ENCODE assay signal across 8 cellular contexts in genomic region chr19:18417250-18418033, GRCh38. TPM values are rescaled to one million over a fixed set of nuclear protein-coding genes. Genes with fewer than 3 reads are reported as not detected.
A peak's percentile ranks its signal among the peaks of the same experiment; 100 is the strongest.
DNase-seq lines count a peak whose midpoint lies in the region; ATAC-seq, FAIRE-seq and TF ChIP-seq lines count a peak whose summit lies in the region.

No MANE protein-coding gene starts in this region.

- dilution Hi-C loops in keratinocyte (cut with MboI; ENCODE audit: extremely low pct_ligation_motif_present, low sequenced_read_pairs): no loop called here

- TF ChIP-seq CTCF in RWPE1 (conservative IDR thresholded peaks at IDR 0.05; ENCODE audit: low read depth) (no peak), keratinocyte (optimal IDR thresholded peaks at IDR 0.05 in 1 of 3, IDR thresholded peaks at IDR 0.05 in 1 of 3, conservative IDR thresholded peaks at IDR 0.05 in 1 of 3; ENCODE audit: extremely low read depth in 1 of 3, insufficient read depth in 2 of 3, low read length in 3 of 3) (no peak)

- H3K36me3 ChIP-seq in keratinocyte (ENCODE audit: control insufficient read depth in 2 of 2, extremely low read depth in 1 of 2, insufficient read depth in 2 of 2, low read length in 2 of 2): peaks cover 0 to 2% of the 10 kb centered on the region in 2 experiments

- CTCF ChIA-PET in RWPE1 (lab: Yijun Ruan, JAX): interaction anchor here (0.6 kb wide), 3 partner anchors 77 to 536 kb away, joined by 3 to 5 read pairs (median 4); partner anchors contain the start of gene RAB3A

- DNase-seq in DMS53 treated with DMSO at 0.1 percent for 48 hours (lab: John Stamatoyannopoulos, UW; ENCODE audit: unreplicated experiment): peak; percentile 52
- peak; percentile 30 for DNase-seq in HT-29 (ENCODE audit: low spot score)
- no peak for DNase-seq in RWPE1 (ENCODE audit: low spot score)
- DNase-seq in caudate nucleus (lab: John Stamatoyannopoulos, UW): peak in 9 of 61 donors; percentile 31 to 73 (median 54)
- no peak for DNase-seq in keratinocyte (ENCODE audit: low read depth, low spot score)
- peak; percentile 55 for DNase-seq in stimulated activated CD8-positive, alpha-beta memory T cell treated with anti-CD3 and anti-CD28 coated beads, Interleukin-4, amount 100 ng/mL, for 48 hours

- H3K9ac ChIP-seq in keratinocyte (ENCODE audit: control insufficient read depth, extremely low read depth, insufficient read depth, low read length): peak overlapping the region; percentile 70

- peak overlapping the region; percentile 7 for H2AFZ ChIP-seq in keratinocyte (ENCODE audit: control insufficient read depth, low read length)

- no peaks in the 10 kb centered on the region for H4K20me1 ChIP-seq in keratinocyte (ENCODE audit: control insufficient read depth, extremely low read depth, insufficient read depth, low read length)

- H3K27ac ChIP-seq in RWPE1: peak overlapping the region; percentile 86
- peak overlapping the region; percentile 95 for H3K27ac ChIP-seq in caudate nucleus (ENCODE audit: low read depth, low read length)
- peak overlapping the region; percentile 52 for H3K27ac ChIP-seq in keratinocyte (ENCODE audit: control insufficient read depth, insufficient read depth, low read length)

- peaks cover 7% of the 10 kb centered on the region for H3K79me2 ChIP-seq in keratinocyte (ENCODE audit: control insufficient read depth, insufficient read depth, low read length)

- ATAC-seq in GM18498 (IDR thresholded peaks at IDR 0.05; ENCODE audit: unreplicated experiment): no peak
- no peak for ATAC-seq in GM18867 (IDR thresholded peaks at IDR 0.05; ENCODE audit: unreplicated experiment)

- H3K4me2 ChIP-seq in keratinocyte (ENCODE audit: control insufficient read depth, extremely low read depth, insufficient read depth, low read depth, low read length): peak overlapping the region; percentile 90

- peak overlapping the region; percentile 24 to 64 (median 53) for H3K4me3 ChIP-seq in keratinocyte (ENCODE audit: control insufficient read depth in 2 of 3, extremely low read depth in 1 of 3, insufficient read depth in 2 of 3, low read depth in 1 of 3, low read length in 3 of 3)

- peaks cover 24% of the 10 kb centered on the region for H3K4me1 ChIP-seq in keratinocyte (ENCODE audit: control insufficient read depth, extremely low read depth, insufficient read depth, low read length)

- H3K9me1 ChIP-seq in keratinocyte (ENCODE audit: control insufficient read depth, extremely low read depth, insufficient read depth, low read length): no peaks in the 10 kb centered on the region

- H3K27me3 ChIP-seq in keratinocyte (ENCODE audit: control insufficient read depth, extremely low read depth, insufficient read depth, low read length): no peaks in the 10 kb centered on the region

- POLR2A ChIA-PET in RWPE1 (lab: Yijun Ruan, JAX; ENCODE audit: low non-redundant PET): interaction anchor here (0.5 kb wide), 1 partner anchor 88 kb away, joined by 5 read pairs; no protein-coding TSS in a partner anchor

- no peaks in the 10 kb centered on the region for H3K9me3 ChIP-seq in keratinocyte (ENCODE audit: control insufficient read depth, low read depth, low read length)

- FAIRE-seq in keratinocyte (lab: Jason Lieb, UNC): no peak

RNA-seq across cellular contexts. Expression of gene SSBP4, which starts 1.8 kb away (rescaled TPM):
- total RNA-seq in HT-29 (2014; rRNA removed; shearing (Covaris generic)): 78.0 and 87.1 TPM in 2 replicates
- polyA plus RNA-seq in keratinocyte: 7.5 to 11.3 TPM (median 10.8 TPM) in 3 replicates
- polyA plus RNA-seq in keratinocyte (2011; ENCODE audit: low read depth): 3.6 TPM
- polyA plus RNA-seq in keratinocyte (2011; cell fraction: cytosol; rRNA removed): 4.1 and 15.9 TPM in 2 replicates
- polyA plus RNA-seq in keratinocyte (2011; cell fraction: nucleus; rRNA removed): 12.5 and 15.5 TPM in 2 replicates
- 10.1 and 20.9 TPM in 2 replicates for polyA plus RNA-seq in keratinocyte (2012; ENCODE audit: low replicate concordance)
- 2.2 to 9.2 TPM (median 4.5 TPM) in 3 replicates for polyA minus RNA-seq in keratinocyte
- 34.0 TPM for polyA minus RNA-seq in keratinocyte (2011; cell fraction: cytosol; rRNA and poly(A)+ RNA removed)
- polyA minus RNA-seq in keratinocyte (2011; cell fraction: nucleus; rRNA and poly(A)+ RNA removed): 10.2 and 19.3 TPM in 2 replicates

RNA-seq across cellular contexts. Expression of gene LRRC25, which starts 20.0 kb away (rescaled TPM):
- not detected in 2 replicates for total RNA-seq in HT-29 (2014; rRNA removed; shearing (Covaris generic))
- not detected in 3 replicates for polyA plus RNA-seq in keratinocyte
- not detected for polyA plus RNA-seq in keratinocyte (2011; ENCODE audit: low read depth)
- polyA plus RNA-seq in keratinocyte (2011; cell fraction: cytosol; rRNA removed): not detected in 2 replicates
- polyA plus RNA-seq in keratinocyte (2011; cell fraction: nucleus; rRNA removed): not detected in 2 replicates
- polyA plus RNA-seq in keratinocyte (2012; ENCODE audit: low replicate concordance): not detected in 2 replicates
- polyA minus RNA-seq in keratinocyte: not detected in 3 replicates
- not detected for polyA minus RNA-seq in keratinocyte (2011; cell fraction: cytosol; rRNA and poly(A)+ RNA removed)
- not detected in 2 replicates for polyA minus RNA-seq in keratinocyte (2011; cell fraction: nucleus; rRNA and poly(A)+ RNA removed)

RNA-seq across cellular contexts. Expression of gene ISYNA1, which starts 20.5 kb away (rescaled TPM):
- total RNA-seq in HT-29 (2014; rRNA removed; shearing (Covaris generic)): 5.3 and 14.9 TPM in 2 replicates
- 3.5 to 8.3 TPM (median 7.0 TPM) in 3 replicates for polyA plus RNA-seq in keratinocyte
- polyA plus RNA-seq in keratinocyte (2011; ENCODE audit: low read depth): 0.60 TPM
- polyA plus RNA-seq in keratinocyte (2011; cell fraction: cytosol; rRNA removed): 3.1 and 7.3 TPM in 2 replicates
- polyA plus RNA-seq in keratinocyte (2011; cell fraction: nucleus; rRNA removed): 17.4 and 28.2 TPM in 2 replicates
- polyA plus RNA-seq in keratinocyte (2012; ENCODE audit: low replicate concordance): 7.7 and 10.7 TPM in 2 replicates
- 3.3 to 6.8 TPM (median 5.9 TPM) in 3 replicates for polyA minus RNA-seq in keratinocyte
- polyA minus RNA-seq in keratinocyte (2011; cell fraction: cytosol; rRNA and poly(A)+ RNA removed): 15.5 TPM
- 6.5 and 8.8 TPM in 2 replicates for polyA minus RNA-seq in keratinocyte (2011; cell fraction: nucleus; rRNA and poly(A)+ RNA removed)

RNA-seq across cellular contexts. Expression of gene GDF15, which starts 31.5 kb away (rescaled TPM):
- total RNA-seq in HT-29 (2014; rRNA removed; shearing (Covaris generic)): 529 and 584 TPM in 2 replicates
- polyA plus RNA-seq in keratinocyte: 0.27 to 0.49 TPM (median 0.31 TPM) in 3 replicates
- polyA plus RNA-seq in keratinocyte (2011; ENCODE audit: low read depth): 13.0 TPM
- 0.56 and 0.99 TPM in 2 replicates for polyA plus RNA-seq in keratinocyte (2011; cell fraction: cytosol; rRNA removed)
- 1.9 and 2.4 TPM in 2 replicates for polyA plus RNA-seq in keratinocyte (2011; cell fraction: nucleus; rRNA removed)
- polyA plus RNA-seq in keratinocyte (2012; ENCODE audit: low replicate concordance): 0.39 and 61.8 TPM in 2 replicates
- polyA minus RNA-seq in keratinocyte: 0.20 to 1.0 TPM in 2 of 3 replicates, not detected in the other
- not detected for polyA minus RNA-seq in keratinocyte (2011; cell fraction: cytosol; rRNA and poly(A)+ RNA removed)
- 1.6 and 2.0 TPM in 2 replicates for polyA minus RNA-seq in keratinocyte (2011; cell fraction: nucleus; rRNA and poly(A)+ RNA removed)

Comparison
In these comparisons a context has a peak if more than half of its experiments do, and no peak if none do; other contexts are left out.
1. DNase-seq: peak in DMS53 treated with DMSO at 0.1 percent for 48 hours (single experiment), HT-29 (single experiment) and stimulated activated CD8-positive, alpha-beta memory T cell treated with anti-CD3 and anti-CD28 coated beads, Interleukin-4, amount 100 ng/mL, for 48 hours (single experiment); none in RWPE1 (single experiment) and keratinocyte (single experiment).
2. Peak in every context shown above with its lines, with median percentiles within 50 percentile points of each other: H3K27ac ChIP-seq.